ENCODE assay signal across 26 cellular contexts in genomic region chr5:50724262-50724661, GRCh38.
"Had no signal": no experiment of that assay in that cellular context is flagged by ENCODE, and none has a peak within 500 bp of the region (broad histone marks: within the 10 kb centered on the region; RNA-seq: fewer than 3 reads in every experiment).

No MANE protein-coding gene starts in this region.

- H3K27me3 Mint-ChIP-seq: activated CD4-positive, alpha-beta T cell treated with anti-CD3 and anti-CD28 coated beads, Interleukin-2, amount 10 ng/mL, durations not matched to agents 7 days and 5 days had no signal

- H3K4me3 Mint-ChIP-seq: activated CD4-positive, alpha-beta T cell treated with anti-CD3 and anti-CD28 coated beads, Interleukin-2, amount 10 ng/mL, durations not matched to agents 7 days and 5 days; activated CD8-positive, alpha-beta T cell treated with anti-CD3 and anti-CD28 coated beads, Interleukin-2, amount 10 ng/mL, durations not matched to agents 7 days and 5 days; activated naive CD4-positive, alpha-beta T cell treated with anti-CD3 and anti-CD28 coated beads for 36 hours; activated T-cell treated with anti-CD3 and anti-CD28 coated beads, Interleukin-2, amount 50 U/mL, for 4 hours; activated T-helper 1 cell treated with anti-CD3 and anti-CD28 coated beads, Interleukin-12 subunit alpha, Interleukin-12 subunit beta, Interleukin-2, Interleukin-4 antibody, amounts not matched to agents 30 ng/mL and 10 ng/mL and 1 ng/mL, durations not matched to agents 14 hours and 24 hours and 36 hours had no signal

- H3K9me3 Mint-ChIP-seq: activated naive CD4-positive, alpha-beta T cell treated with anti-CD3 and anti-CD28 coated beads for 36 hours; activated naive CD4-positive, alpha-beta T cell treated with anti-CD3 and anti-CD28 coated beads, Interleukin-2, amount 50 U/mL, for 72 hours; activated T-cell treated with anti-CD3 and anti-CD28 coated beads, Interleukin-2, amount 50 U/mL, for 4 hours; activated T-helper 1 cell treated with anti-CD3 and anti-CD28 coated beads, Interleukin-12 subunit alpha, Interleukin-12 subunit beta, Interleukin-2, Interleukin-4 antibody, amounts not matched to agents 30 ng/mL and 10 ng/mL and 1 ng/mL, durations not matched to agents 14 hours and 24 hours and 36 hours had no signal

- H3K27ac Mint-ChIP-seq: activated CD4-positive, alpha-beta T cell treated with anti-CD3 and anti-CD28 coated beads, Interleukin-2, amount 10 ng/mL, durations not matched to agents 7 days and 5 days; activated CD8-positive, alpha-beta T cell treated with anti-CD3 and anti-CD28 coated beads, Interleukin-2, amount 10 ng/mL, durations not matched to agents 7 days and 5 days; activated naive CD4-positive, alpha-beta T cell treated with anti-CD3 and anti-CD28 coated beads for 36 hours; activated naive CD4-positive, alpha-beta T cell treated with anti-CD3 and anti-CD28 coated beads, Interleukin-2, amount 50 U/mL, for 72 hours; activated T-helper 1 cell treated with anti-CD3 and anti-CD28 coated beads, Interleukin-12 subunit alpha, Interleukin-12 subunit beta, Interleukin-2, Interleukin-4 antibody, amounts not matched to agents 30 ng/mL and 10 ng/mL and 1 ng/mL, durations not matched to agents 14 hours and 24 hours and 36 hours had no signal

- ATAC-seq: activated CD8-positive, alpha-beta T cell treated with anti-CD3 and anti-CD28 coated beads, Interleukin-2, amount 10 ng/mL, durations not matched to agents 7 days and 5 days; activated naive CD4-positive, alpha-beta T cell treated with anti-CD3 and anti-CD28 coated beads, Interleukin-2, amount 50 U/mL, for 72 hours; activated T-cell treated with anti-CD3 and anti-CD28 coated beads, Interleukin-2, amount 50 U/mL, for 4 hours; Panc1 had no signal

- H3K36me3 Mint-ChIP-seq: activated naive CD4-positive, alpha-beta T cell treated with anti-CD3 and anti-CD28 coated beads, Interleukin-2, amount 50 U/mL, for 72 hours had no signal

- DNase-seq: activated CD4-positive, alpha-beta T cell treated with anti-CD3 and anti-CD28 coated beads, Interleukin-2, amount 10 ng/mL, durations not matched to agents 7 days and 5 days; activated CD4-positive, alpha-beta T cell treated with anti-CD3 and anti-CD28 coated beads, Interleukin-2, amount 50 U/mL, for 48 hours; activated CD4-positive, CD25-positive, alpha-beta regulatory T cell; activated CD8-positive, alpha-beta T cell treated with anti-CD3 and anti-CD28 coated beads, Interleukin-2, amount 10 ng/mL, durations not matched to agents 7 days and 5 days; activated gamma-delta T cell treated with Interleukin-2 at 50 U/mL for 16 hours; activated naive CD4-positive, alpha-beta T cell treated with anti-CD3 and anti-CD28 coated beads for 36 hours; activated T-cell treated with anti-CD3 and anti-CD28 coated beads, Interleukin-2, amount 50 U/mL, for 4 hours; adrenal gland; brain microvascular endothelial cell; central memory CD4-positive, alpha-beta T cell; colonic mucosa; Karpas-422; KBM-7; NCI-H1092 treated with DMSO at 0.1 percent for 48 hours; NCI-H1417 treated with DMSO at 0.1 percent for 48 hours; NCI-H187 treated with DMSO at 0.1 percent for 48 hours; NCI-H2081; NCI-H345; NCI-H524 treated with DMSO at 0.1 percent for 48 hours; SHP77; SJCRH30; T1000; WERI-Rb-1 had no signal
